Comparison of ENCODE assay signal across 13 cellular contexts in genomic region chr10:15636446-15636845, GRCh38.
A peak's percentile ranks its signal among the peaks of the same experiment; 100 is the strongest.
DNase-seq lines count a peak whose midpoint lies in the region; TF ChIP-seq lines count a peak whose summit lies in the region.
"Had no signal": no experiment of that assay in that cellular context is flagged by ENCODE, and none has a peak within 500 bp of the region (broad histone marks: within the 10 kb centered on the region; RNA-seq: fewer than 3 reads in every experiment).

No MANE protein-coding gene starts in this region.

- H3K4me1 ChIP-seq in HEK293 (ENCODE audit: control insufficient read depth, insufficient read depth, low read length) = peaks cover 10% of the 10 kb centered on the region

- H3K9me3 ChIP-seq in HEK293 (ENCODE audit: control insufficient read depth, insufficient read depth, low read depth, low read length) = no peaks in the 10 kb centered on the region

- POLR2A ChIA-PET in HEK293 (lab: Yijun Ruan, JAX) = no interaction called here

- no peaks in the 10 kb centered on the region for H3K36me3 ChIP-seq in HEK293 (ENCODE audit: control insufficient read depth in 2 of 2, insufficient read depth in 1 of 2, low read length in 2 of 2)

- no peak overlapping the region for H3K4me3 ChIP-seq in HEK293 (ENCODE audit: low read depth, low read length)

- no peak overlapping the region for H3K27ac ChIP-seq in HEK293 (ENCODE audit: extremely low read depth, low read depth, low read length)
- H3K27ac ChIP-seq: C4-2B had no signal

- CTCF ChIA-PET in HEK293 (lab: Yijun Ruan, JAX) = interaction anchor here (1.6 kb wide), 1 partner anchor 51 kb away, joined by 4 read pairs; no protein-coding TSS in a partner anchor

- no peak for TF ChIP-seq CTCF in HEK293 (tag by site-specific recombination; IDR thresholded peaks at IDR 0.05)

- peak; percentile 34 for DNase-seq in inferior parietal cortex (ENCODE audit: extremely low spot score)
- peak; percentile 47 for DNase-seq in superior temporal gyrus (ENCODE audit: extremely low spot score)
- DNase-seq in middle frontal gyrus (ENCODE audit: extremely low spot score, low spot score) = no peak
- no peak for DNase-seq in CD1c-positive myeloid dendritic cell (ENCODE audit: extremely low spot score)
- no peak for DNase-seq in NCI-H226
- DNase-seq: ACHN; CD4-positive, alpha-beta memory T cell; DMS79 treated with DMSO at 0.1 percent for 48 hours; GF-D8; GOT3; H7 had no signal

TF ChIP-seq in HEK293, 187 proteins besides CTCF, POLR2A, EP300 and RAD21:
- TF ChIP-seq ZFHX2 (tag by site-specific recombination; conservative IDR thresholded peaks at IDR 0.05) (peak; percentile 46; the same call in 1 of the 2 replicates), ZNF416 (tag by site-specific recombination; IDR thresholded peaks at IDR 0.05) (no peak), MZF1 (tag by site-specific recombination; IDR thresholded peaks at IDR 0.05; ENCODE audit: borderline replicate concordance) (no peak), ZNF37A (tag by site-specific recombination; IDR thresholded peaks at IDR 0.05) (no peak), BCL6B (tag by site-specific recombination; IDR thresholded peaks at IDR 0.05) (no peak), ZNF645 (tag by site-specific recombination; IDR thresholded peaks at IDR 0.05) (no peak), EGR2 (tag by site-specific recombination; IDR thresholded peaks at IDR 0.05; ENCODE audit: low read depth) (peak; percentile 28; the same call in 1 of the 2 replicates), ZNF132 (tag by site-specific recombination; IDR thresholded peaks at IDR 0.05; ENCODE audit: borderline replicate concordance) (no peak), SCRT1 (tag by site-specific recombination; IDR thresholded peaks at IDR 0.05; ENCODE audit: borderline replicate concordance) (no peak), REPIN1 (tag by site-specific recombination; IDR thresholded peaks at IDR 0.05; ENCODE audit: low read depth) (no peak), TSHZ1 (tag by site-specific recombination; IDR thresholded peaks at IDR 0.05; ENCODE audit: borderline replicate concordance) (no peak), ZNF624 (tag by site-specific recombination; IDR thresholded peaks at IDR 0.05) (no peak), ZNF391 (tag by site-specific recombination; IDR thresholded peaks at IDR 0.05; ENCODE audit: borderline replicate concordance, low read depth) (no peak), ZNF23 (tag by site-specific recombination; IDR thresholded peaks at IDR 0.05; ENCODE audit: borderline replicate concordance) (no peak), ZNF114 (tag by site-specific recombination; IDR thresholded peaks at IDR 0.05) (no peak)

Comparison
In these comparisons a context has a peak if more than half of its experiments do, and no peak if none do; other contexts are left out.
1. DNase-seq: peak in inferior parietal cortex (single experiment) and superior temporal gyrus (single experiment); none in middle frontal gyrus (single experiment), CD1c-positive myeloid dendritic cell (single experiment) and NCI-H226 (single experiment).